In the genomic region with DNA sequence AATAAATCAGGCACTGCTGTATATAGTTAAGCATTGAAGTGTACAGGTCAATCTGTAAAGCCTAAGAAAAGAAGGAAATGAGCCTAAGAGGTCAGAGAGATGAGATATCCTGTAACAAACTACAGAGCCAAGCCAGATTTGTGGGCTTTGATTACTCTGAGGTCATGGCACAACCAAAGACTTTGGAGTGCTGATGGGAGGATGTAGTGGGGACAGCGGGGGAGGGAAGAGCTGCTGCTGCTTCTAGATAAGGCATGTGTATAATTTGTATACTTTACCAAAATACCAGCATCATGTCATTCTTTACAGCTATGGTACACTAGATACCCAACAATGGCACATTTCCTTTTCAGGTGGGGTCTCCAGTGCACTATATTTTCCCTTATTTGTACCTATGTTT, we compare ENCODE assay signal across 15 cellular contexts.
"Had no signal": no experiment of that assay in that cellular context is flagged by ENCODE, and none has a peak within 500 bp of the region (broad histone marks: within the 10 kb centered on the region; RNA-seq: fewer than 3 reads in every experiment).

No MANE protein-coding gene starts in this region.

- H3K4me2 ChIP-seq: hepatocyte had no signal

- H3K27me3 ChIP-seq: hepatocyte had no signal

- H3K4me1 ChIP-seq: prostate gland had no signal

- DNase-seq: activated CD4-positive, alpha-beta T cell treated with anti-CD3 and anti-CD28 coated beads for 36 hours; activated CD4-positive, alpha-beta T cell treated with anti-CD3 and anti-CD28 coated beads, Interleukin-2, amount 50 U/mL, for 48 hours; activated gamma-delta T cell; effector memory CD8-positive, alpha-beta T cell; left cardiac atrium; midbrain; right cardiac atrium; stimulated activated CD4-positive, alpha-beta T cell treated with anti-CD3 and anti-CD28 coated beads, Interleukin-15, amount 100 ng/mL, for 24 hours; stimulated activated CD4-positive, alpha-beta T cell treated with anti-CD3 and anti-CD28 coated beads, Interleukin-4, amount 100 ng/mL, for 1 hour; stimulated activated naive CD8-positive, alpha-beta T cell treated with anti-CD3 and anti-CD28 coated beads, Interleukin-15, amount 100 ng/mL, for 72 hours; T-helper 2 cell; trophoblast cell had no signal

- ATAC-seq: activated CD4-positive, alpha-beta T cell treated with anti-CD3 and anti-CD28 coated beads for 36 hours; effector memory CD8-positive, alpha-beta T cell; left cardiac atrium; stimulated activated naive CD8-positive, alpha-beta T cell treated with anti-CD3 and anti-CD28 coated beads, Interleukin-15, amount 100 ng/mL, for 72 hours had no signal

- H3K4me3 ChIP-seq: hepatocyte, prostate gland, skin epidermis had no signal

- H3K36me3 ChIP-seq: prostate gland had no signal

- H3K27ac ChIP-seq: hepatocyte, prostate gland, skin epidermis had no signal

- H3K9me3 ChIP-seq: prostate gland had no signal
